17 cellular contexts compared by ENCODE assay signal in the genomic region with DNA sequence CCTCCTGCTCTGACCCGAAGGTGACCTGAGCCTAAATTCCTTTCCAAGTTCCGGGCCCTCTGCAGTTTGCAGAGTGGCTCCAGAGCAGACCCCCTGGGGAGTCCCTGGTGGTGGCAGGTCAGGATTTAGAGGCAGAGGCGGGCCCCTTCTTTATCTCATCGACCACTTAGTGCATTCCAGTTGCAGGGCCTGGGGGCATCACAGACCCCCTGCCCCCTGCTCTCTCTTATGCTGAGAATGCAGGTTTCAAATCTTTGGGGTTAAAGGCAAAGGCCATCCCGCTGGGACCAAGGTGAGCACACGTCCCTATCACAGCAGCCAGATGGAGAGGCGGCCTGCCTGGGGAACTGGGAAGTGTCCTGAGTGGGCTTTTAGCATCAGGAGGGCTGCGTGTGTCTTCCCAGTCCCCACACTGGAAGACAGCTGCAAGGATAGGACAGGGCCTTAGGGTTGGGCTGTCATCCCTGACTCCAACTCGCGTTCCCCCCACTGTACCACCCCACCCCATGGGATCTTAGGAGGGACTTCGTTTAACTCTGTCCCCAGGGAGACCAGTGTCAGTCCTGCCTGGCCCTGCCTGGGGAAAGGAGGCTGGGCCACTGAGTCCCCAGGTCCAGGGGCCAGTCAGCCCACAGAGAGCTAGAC. TPM values are rescaled to one million over a fixed set of nuclear protein-coding genes. Genes with fewer than 3 reads are reported as not detected.
DNase-seq lines count a peak whose midpoint lies in the region; ATAC-seq and TF ChIP-seq lines count a peak whose summit lies in the region.
"Had no signal": no experiment of that assay in that cellular context is flagged by ENCODE, and none has a peak within 500 bp of the region (broad histone marks: within the 10 kb centered on the region; RNA-seq: fewer than 3 reads in every experiment).

No MANE protein-coding gene starts in this region.

- H3K4me3 Mint-ChIP-seq in T-helper 2 cell treated with Interferon-gamma antibody and Interleukin-4, amounts not matched to agents 5 μg/mL and 100 μg/mL, for 36 hours, result no peak overlapping the region
- H3K4me3 Mint-ChIP-seq: brain; dendritic cell treated with granulocyte-macrophage colony-stimulating factor and Interleukin-4, amounts not matched to agents 40 ng/mL and 50 ng/mL, for 4 days; neural crest cell had no signal

- H3K9me3 Mint-ChIP-seq in T-helper 2 cell treated with Interferon-gamma antibody and Interleukin-4, amounts not matched to agents 5 μg/mL and 100 μg/mL, for 36 hours, result no peaks in the 10 kb centered on the region
- H3K9me3 Mint-ChIP-seq: dendritic cell treated with granulocyte-macrophage colony-stimulating factor and Interleukin-4, amounts not matched to agents 40 ng/mL and 50 ng/mL, for 4 days; neural crest cell had no signal

- H3K27ac ChIP-seq in OCI-LY1 (ENCODE audit: low read depth, low read length, poor library complexity, severe bottlenecking) (peak overlapping the region; percentile 79), right cardiac atrium (ENCODE audit: low read length) (peak overlapping the region; percentile 12), psoas muscle (peak overlapping the region; percentile 81), esophagus muscularis mucosa (replicated peaks in 1 of 4) (no peak overlapping the region)

- H4K20me1 ChIP-seq in OCI-LY1 (ENCODE audit: insufficient read depth, low read length), result no peaks in the 10 kb centered on the region

- peak overlapping the region; percentile 42 for H3K27ac Mint-ChIP-seq in T-helper 2 cell treated with Interferon-gamma antibody and Interleukin-4, amounts not matched to agents 5 μg/mL and 100 μg/mL, for 36 hours
- H3K27ac Mint-ChIP-seq: dendritic cell treated with granulocyte-macrophage colony-stimulating factor and Interleukin-4, amounts not matched to agents 40 ng/mL and 50 ng/mL, for 4 days had no signal

- H3K27me3 ChIP-seq in OCI-LY1 (ENCODE audit: insufficient read depth, low read length) (no peaks in the 10 kb centered on the region), right cardiac atrium (ENCODE audit: control insufficient read depth, insufficient read depth) (no peaks in the 10 kb centered on the region), psoas muscle (ENCODE audit: insufficient read depth in 3 of 3, low read length in 2 of 3) (no peaks in the 10 kb centered on the region), esophagus muscularis mucosa (no peaks in the 10 kb centered on the region)

- no peak overlapping the region for H3K4me2 ChIP-seq in OCI-LY1 (ENCODE audit: low read length)

- no peaks in the 10 kb centered on the region for H3K9me2 ChIP-seq in OCI-LY1 (ENCODE audit: low read depth, low read length)

- no peak for DNase-seq in T-helper 2 cell treated with Interferon-gamma antibody and Interleukin-4, amounts not matched to agents 5 μg/mL and 100 μg/mL, for 36 hours (ENCODE audit: low spot score)
- DNase-seq in T-helper 2 cell (no peak), right cardiac atrium (peak in 1 of 3 donors; percentile 7), psoas muscle (peak in 1 of 2 donors; percentile 45), esophagus muscularis mucosa (ENCODE audit: extremely low spot score) (no peak), hepatic stellate cell (ENCODE audit: low spot score) (no peak), NCI-H1092 treated with DMSO at 0.1 percent for 48 hours (lab: John Stamatoyannopoulos, UW) (no peak)
- DNase-seq: 8988T; COR-L47; DMS79 treated with DMSO at 0.1 percent for 48 hours; HCEC 1CT; NCI-H2029; stimulated activated CD8-positive, alpha-beta memory T cell treated with anti-CD3 and anti-CD28 coated beads, Interleukin-4, amount 100 ng/mL, for 48 hours had no signal

- WGBS in right cardiac atrium, result 72% methylated on average over 11 of the region's 11 CpGs
- WGBS in psoas muscle, 3 donors, result 81 to 88% (median 86%) methylated on average over 11 of the region's 11 CpGs
- WGBS in esophagus muscularis mucosa, result 87% methylated on average over 9 of the region's 11 CpGs

- no peaks in the 10 kb centered on the region for H3K9me3 ChIP-seq in OCI-LY1 (ENCODE audit: low read length)
- no peaks in the 10 kb centered on the region for H3K9me3 ChIP-seq in right cardiac atrium (ENCODE audit: control insufficient read depth, low read length)
- no peaks in the 10 kb centered on the region for H3K9me3 ChIP-seq in psoas muscle
- H3K9me3 ChIP-seq in esophagus muscularis mucosa, result no peaks in the 10 kb centered on the region

- no peak for TF ChIP-seq POLR2A in esophagus muscularis mucosa (IDR thresholded peaks at IDR 0.05; ENCODE audit: low read depth)

- no peaks in the 10 kb centered on the region for H3F3A ChIP-seq in OCI-LY1 (ENCODE audit: insufficient read depth, low read length)

- peaks cover 97% of the 10 kb centered on the region for H3K36me3 ChIP-seq in OCI-LY1 (ENCODE audit: insufficient read depth, low read length)
- H3K36me3 ChIP-seq in psoas muscle (ENCODE audit: insufficient read depth in 1 of 2, low read depth in 1 of 2), result peaks cover 0 to 66% of the 10 kb centered on the region in 2 donors
- H3K36me3 ChIP-seq in esophagus muscularis mucosa, result peaks cover 51 to 94% (median 76%) of the 10 kb centered on the region in 4 donors

- intact Hi-C loops in right cardiac atrium (cut with DNase I), result no loop called here
- intact Hi-C loops in psoas muscle (cut with DNase I), result loop anchor here in 1 of 2 donors (5.0 kb wide), 1 partner anchor 40 kb away; a partner anchor contains a TSS
- intact Hi-C loops in esophagus muscularis mucosa (cut with DNase I), result no loop called here

- peaks cover 7% of the 10 kb centered on the region; the same call in 1 of the 2 replicates for H3K79me2 ChIP-seq in OCI-LY1 (ENCODE audit: insufficient read depth, low read length)

- peaks cover 47% of the 10 kb centered on the region for H3K36me3 Mint-ChIP-seq in T-helper 2 cell treated with Interferon-gamma antibody and Interleukin-4, amounts not matched to agents 5 μg/mL and 100 μg/mL, for 36 hours (ENCODE audit: low read depth)

- TF ChIP-seq CTCF in OCI-LY1 (IDR thresholded peaks at IDR 0.05; ENCODE audit: low read length) (no peak), psoas muscle (IDR thresholded peaks at IDR 0.05) (no peak), esophagus muscularis mucosa (IDR thresholded peaks at IDR 0.05) (no peak)

- H3K4me3 ChIP-seq in OCI-LY1 (ENCODE audit: low read depth, low read length, poor library complexity, severe bottlenecking) (no peak overlapping the region), right cardiac atrium (ENCODE audit: low read length) (no peak overlapping the region), psoas muscle (no peak overlapping the region), esophagus muscularis mucosa (no peak overlapping the region)

- H2AFZ ChIP-seq in OCI-LY1 (ENCODE audit: low read length), result no peak overlapping the region

- H3K4me1 ChIP-seq in OCI-LY1 (ENCODE audit: insufficient read depth, low read length, severe bottlenecking), result peaks cover 9% of the 10 kb centered on the region
- peaks cover 11% of the 10 kb centered on the region for H3K4me1 ChIP-seq in right cardiac atrium (ENCODE audit: control insufficient read depth, insufficient read depth, low read length)
- H3K4me1 ChIP-seq in psoas muscle, result peaks cover 28% of the 10 kb centered on the region
- peaks cover 0 to 52% (median 0%) of the 10 kb centered on the region in 4 donors for H3K4me1 ChIP-seq in esophagus muscularis mucosa

- peaks cover 15% of the 10 kb centered on the region for H3K4me1 Mint-ChIP-seq in T-helper 2 cell treated with Interferon-gamma antibody and Interleukin-4, amounts not matched to agents 5 μg/mL and 100 μg/mL, for 36 hours (ENCODE audit: low read depth)
- H3K4me1 Mint-ChIP-seq: neural crest cell had no signal

- H3K27me3 Mint-ChIP-seq in T-helper 2 cell treated with Interferon-gamma antibody and Interleukin-4, amounts not matched to agents 5 μg/mL and 100 μg/mL, for 36 hours (ENCODE audit: low read depth), result no peaks in the 10 kb centered on the region
- H3K27me3 Mint-ChIP-seq: dendritic cell treated with granulocyte-macrophage colony-stimulating factor and Interleukin-4, amounts not matched to agents 40 ng/mL and 50 ng/mL, for 4 days had no signal

- H3K9ac ChIP-seq in OCI-LY1 (ENCODE audit: low read length), result no peak overlapping the region

- no peak for ATAC-seq in right cardiac atrium
- no peak for ATAC-seq in psoas muscle

- no peak for TF ChIP-seq EP300 in esophagus muscularis mucosa (IDR thresholded peaks at IDR 0.05)

RNA-seq across cellular contexts. Expression of a gene that starts 11.3 kb away (rescaled TPM):
- total RNA-seq in right cardiac atrium (10 to 100 TPM in 2 of 4 donors, 1 to 10 TPM in 2; 6.1 to 11.6 (median 9.2) TPM), psoas muscle (1 to 10 TPM in 2 of 4 donors, under 1 TPM in 2; 0.54 to 4.4 (median 1.1) TPM), esophagus muscularis mucosa (not detected)
- polyA plus RNA-seq in right cardiac atrium (5.0 TPM), psoas muscle (1 to 10 TPM in 1 of 3 donors, under 1 TPM in 2; 0.22 to 1.1 (median 0.92) TPM)

RNA-seq across cellular contexts. Expression of a gene that starts 30.2 kb away (rescaled TPM):
- total RNA-seq in right cardiac atrium (10 to 100 TPM; 12.0 to 27.2 (median 21.0) TPM), psoas muscle (10 to 100 TPM in 1 of 4 donors, 1 to 10 TPM in 3; 4.2 to 11.8 (median 6.3) TPM), esophagus muscularis mucosa (10 to 100 TPM; 11.6 to 17.4 (median 15.3) TPM)
- polyA plus RNA-seq in right cardiac atrium (23.4 TPM), psoas muscle (10 to 100 TPM in 1 of 3 donors, 1 to 10 TPM in 2; 3.7 to 12.7 (median 4.9) TPM)

RNA-seq across cellular contexts. Expression of a gene that starts 40.7 kb away (rescaled TPM):
- 10 to 100 TPM; 48.8 to 55.9 (median 49.4) TPM for total RNA-seq in right cardiac atrium
- polyA plus RNA-seq in right cardiac atrium, result 41.1 TPM
- 10 to 100 TPM; 21.9 to 76.6 (median 48.3) TPM for total RNA-seq in psoas muscle
- polyA plus RNA-seq in psoas muscle, result 10 to 100 TPM; 20.7 to 47.6 (median 38.4) TPM
- 10 to 100 TPM; 28.8 to 55.6 (median 34.9) TPM for total RNA-seq in esophagus muscularis mucosa

RNA-seq across cellular contexts. Expression of a gene that starts 54.8 kb away (rescaled TPM):
- 10 to 100 TPM in 2 of 4 donors, 1 to 10 TPM in 2; 2.8 to 15.4 (median 11.5) TPM for total RNA-seq in right cardiac atrium
- polyA plus RNA-seq in right cardiac atrium, result 5.9 TPM
- 1 to 10 TPM; 1.3 to 2.9 (median 1.5) TPM for total RNA-seq in psoas muscle
- under 1 TPM; 0.35 to 0.47 (median 0.43) TPM for polyA plus RNA-seq in psoas muscle
- total RNA-seq in esophagus muscularis mucosa, result 1 to 10 TPM; 2.8 to 6.5 (median 5.4) TPM

RNA-seq across cellular contexts. Expression of a gene that starts 59.7 kb away (rescaled TPM):
- total RNA-seq in right cardiac atrium (1,000 to 10,000 TPM in 3 of 4 donors, 100 to 1,000 TPM in 1; 993 to 1,434 (median 1,175) TPM), psoas muscle (1,000 to 10,000 TPM in 1 of 4 donors, 100 to 1,000 TPM in 3; 659 to 1,066 (median 865) TPM), esophagus muscularis mucosa (10 to 100 TPM; 22.9 to 97.7 (median 44.6) TPM)
- polyA plus RNA-seq in right cardiac atrium (1,153 TPM), psoas muscle (100 to 1,000 TPM; 460 to 861 (median 645) TPM)

Comparison
In these comparisons a context has a peak if more than half of its experiments do, and no peak if none do; other contexts are left out.
1. H3K27ac ChIP-seq: peak in OCI-LY1 (single experiment), right cardiac atrium (single experiment) and psoas muscle (single experiment); none in esophagus muscularis mucosa (0 of 4).